Comparison of ENCODE assay signal across 11 cellular contexts in the genomic region with DNA sequence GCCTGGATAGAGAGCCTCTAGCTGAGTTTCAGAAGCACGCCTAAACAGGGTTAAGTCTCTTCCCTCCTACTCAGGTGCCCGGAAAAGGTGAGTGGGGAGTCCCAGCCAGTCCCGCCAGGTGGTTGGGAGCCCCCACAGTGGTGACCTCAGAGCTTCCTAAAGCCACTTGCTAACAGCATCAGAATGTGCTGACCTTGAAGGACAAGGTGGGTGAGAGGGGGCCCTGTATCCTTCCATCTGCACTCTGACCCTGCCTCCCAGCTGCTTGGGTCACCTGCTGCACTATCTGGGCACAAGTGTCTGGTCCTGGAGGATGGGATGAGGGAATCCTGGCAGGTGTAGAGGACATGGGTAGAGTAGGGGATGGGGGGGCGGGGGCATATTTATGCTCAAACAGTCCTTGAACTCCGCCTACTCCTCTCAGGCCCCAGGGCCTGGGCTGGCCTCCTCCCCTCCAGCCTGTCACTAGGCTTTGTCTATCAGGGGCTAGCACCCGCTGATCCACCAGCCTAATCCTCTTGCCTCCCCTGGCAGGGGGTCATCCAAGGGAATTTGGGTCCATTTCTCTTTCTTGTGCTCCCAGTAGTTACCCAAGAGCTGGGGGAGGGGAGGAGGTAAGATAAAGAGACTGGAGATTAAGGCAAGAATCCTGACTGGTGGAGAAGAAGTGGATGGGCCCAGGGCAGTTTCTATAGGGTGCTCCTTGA.
DNase-seq lines count a peak whose midpoint lies in the region; ATAC-seq lines count a peak whose summit lies in the region.
"Had no signal": no experiment of that assay in that cellular context is flagged by ENCODE, and none has a peak within 500 bp of the region (broad histone marks: within the 10 kb centered on the region; RNA-seq: fewer than 3 reads in every experiment).

No MANE protein-coding gene starts in this region.

- peak; percentile 73 for DNase-seq in NCI-H82 treated with DMSO at 0.1 percent for 48 hours (lab: John Stamatoyannopoulos, UW; ENCODE audit: unreplicated experiment)
- no peak for DNase-seq in stimulated activated CD4-positive, alpha-beta T cell treated with anti-CD3 and anti-CD28 coated beads, Interleukin-4, amount 100 ng/mL, for 24 hours
- DNase-seq: activated T-cell treated with anti-CD3 and anti-CD28 coated beads for 4 hours; GDM1; naive thymus-derived CD8-positive, alpha-beta T cell; NCI-H2107; stimulated activated CD4-positive, alpha-beta T cell treated with anti-CD3 and anti-CD28 coated beads, Interleukin-15, amount 100 ng/mL, for 24 hours had no signal

- no peak for ATAC-seq in GM18861 (IDR thresholded peaks at IDR 0.05; ENCODE audit: unreplicated experiment)
- no peak for ATAC-seq in HG03442 (IDR thresholded peaks at IDR 0.05; ENCODE audit: unreplicated experiment)
- ATAC-seq: naive thymus-derived CD8-positive, alpha-beta T cell had no signal

- H3K36me3 ChIP-seq in BLaER1 treated with 17β-estradiol and CSF1 and Interleukin-3, amounts not matched to agents 10 nM and 100 nM = no peaks in the 10 kb centered on the region
- H3K36me3 ChIP-seq in iPS-20b (ENCODE audit: insufficient read depth, low read depth, low read length) = no peaks in the 10 kb centered on the region

- H4K20me1 ChIP-seq in BLaER1 treated with 17β-estradiol and CSF1 and Interleukin-3, amounts not matched to agents 10 nM and 100 nM = peaks cover 0 to 5% (median 0%) of the 10 kb centered on the region in 11 experiments; a peak in 1 of 22 replicates

- peaks cover 22 to 64% (median 49%) of the 10 kb centered on the region in 10 experiments for H3K4me1 ChIP-seq in BLaER1 treated with 17β-estradiol and CSF1 and Interleukin-3, amounts not matched to agents 10 nM and 100 nM
- peaks cover 43% of the 10 kb centered on the region for H3K4me1 ChIP-seq in iPS-20b (ENCODE audit: insufficient read depth, low read length)

- no peaks in the 10 kb centered on the region for H3K9me3 ChIP-seq in BLaER1 treated with 17β-estradiol and CSF1 and Interleukin-3, amounts not matched to agents 10 nM and 100 nM (replicated peaks in 1 of 11)
- H3K9me3 ChIP-seq in iPS-20b (ENCODE audit: insufficient read depth, low read depth, low read length) = no peaks in the 10 kb centered on the region

- H3K4me2 ChIP-seq in BLaER1 treated with 17β-estradiol and CSF1 and Interleukin-3, amounts not matched to agents 10 nM and 100 nM = peak overlapping the region; percentile 22 to 69 (median 59); a peak in 19 of 22 replicates

- H3K27me3 ChIP-seq in BLaER1 treated with 17β-estradiol and CSF1 and Interleukin-3, amounts not matched to agents 10 nM and 100 nM = no peaks in the 10 kb centered on the region
- peaks cover 27% of the 10 kb centered on the region for H3K27me3 ChIP-seq in iPS-20b (ENCODE audit: insufficient read depth, low read length)

- H3K9ac ChIP-seq in BLaER1 treated with 17β-estradiol and CSF1 and Interleukin-3, amounts not matched to agents 10 nM and 100 nM = peak overlapping the region in 2 of 11 experiments; percentile 20 to 41; a peak in 1 of 22 replicates
- no peak overlapping the region for H3K9ac ChIP-seq in iPS-20b (ENCODE audit: low read depth, low read length)

- no peak overlapping the region for H3K4me3 ChIP-seq in BLaER1 treated with 17β-estradiol and CSF1 and Interleukin-3, amounts not matched to agents 10 nM and 100 nM
- peak overlapping the region; percentile 31; the same call in 1 of the 2 replicates for H3K4me3 ChIP-seq in iPS-20b (ENCODE audit: low read length)

- no peak overlapping the region for H3K27ac ChIP-seq in BLaER1 treated with 17β-estradiol and CSF1 and Interleukin-3, amounts not matched to agents 10 nM and 100 nM
- no peak overlapping the region for H3K27ac ChIP-seq in iPS-20b (ENCODE audit: low read length)
